Comparison of ENCODE assay signal across 9 cellular contexts in genomic region chr22:32804036-32804435, GRCh38. TPM values are rescaled to one million over a fixed set of nuclear protein-coding genes. Genes with fewer than 3 reads are reported as not detected.
DNase-seq lines count a peak whose midpoint lies in the region; ATAC-seq and TF ChIP-seq lines count a peak whose summit lies in the region.
"Had no signal": no experiment of that assay in that cellular context is flagged by ENCODE, and none has a peak within 500 bp of the region (broad histone marks: within the 10 kb centered on the region; RNA-seq: fewer than 3 reads in every experiment).

No MANE protein-coding gene starts in this region.

- H3K27ac ChIP-seq in PC-9 = peak overlapping the region; percentile 49
- H3K27ac ChIP-seq in mucosa of rectum (ENCODE audit: low read depth in 2 of 2, low read length in 2 of 2) = peak overlapping the region in 1 of 2 donors; percentile 23
- H3K27ac ChIP-seq in upper lobe of left lung = peak overlapping the region; percentile 88 to 92 (median 90)

- H4K20me1 ChIP-seq in PC-9 (ENCODE audit: insufficient read depth) = peaks cover 66% of the 10 kb centered on the region

- BruUV-seq in PC-9 (replicated peaks; lab: Mats Ljungman, UMichigan) = no TSS peak

- no peaks in the 10 kb centered on the region for H3K9me2 ChIP-seq in PC-9 (ENCODE audit: insufficient read depth)

- TF ChIP-seq CTCF in PC-9 (conservative IDR thresholded peaks at IDR 0.05) = no peak
- no peak for TF ChIP-seq CTCF in epithelial cell of esophagus (IDR thresholded peaks at IDR 0.05; ENCODE audit: insufficient read depth, low read depth, low read length, missing control alignments)
- no peak for TF ChIP-seq CTCF in upper lobe of left lung (IDR thresholded peaks at IDR 0.05)

- POLR2A ChIA-PET in PC-9 (lab: Charles Lee; ENCODE audit: unreplicated experiment) = interaction anchor here (0.6 to 0.7 kb wide), 2 partner anchors 43 to 136 kb away, joined by 3 to 7 read pairs; no protein-coding TSS in a partner anchor

- H3K4me1 ChIP-seq in PC-9 (replicated peaks; ENCODE audit: insufficient read depth) (peaks cover 61% of the 10 kb centered on the region), mucosa of rectum (ENCODE audit: control insufficient read depth in 2 of 2, insufficient read depth in 2 of 2, low read length in 2 of 2) (peaks cover 9 to 14% of the 10 kb centered on the region in 2 donors), upper lobe of left lung (peaks cover 15 to 34% (median 25%) of the 10 kb centered on the region in 4 donors)

- peaks cover 57% of the 10 kb centered on the region for H3K36me3 ChIP-seq in PC-9 (ENCODE audit: low read depth)
- H3K36me3 ChIP-seq in mucosa of rectum (ENCODE audit: control insufficient read depth in 2 of 2, insufficient read depth in 2 of 2, low read length in 2 of 2) = no peaks in the 10 kb centered on the region
- H3K36me3 ChIP-seq in upper lobe of left lung = peaks cover 0 to 37% (median 10%) of the 10 kb centered on the region in 4 donors

- WGBS in upper lobe of left lung, 2 donors = 38 to 56% methylated on average over 7 of the region's 7 CpGs

- intact Hi-C loops in PC-9 (cut with micrococcal nuclease; ENCODE audit: unreplicated experiment) (loop anchor here (5.0 kb wide), 1 partner anchor 183 kb away; no protein-coding TSS in a partner anchor), left colon (cut with DNase I, micrococcal nuclease) (no loop called here)

- no peak for TF ChIP-seq EP300 in upper lobe of left lung (IDR thresholded peaks at IDR 0.05)

- H3K27me3 ChIP-seq in PC-9 (ENCODE audit: insufficient read depth, low read depth) = no peaks in the 10 kb centered on the region
- peaks cover 14 to 24% of the 10 kb centered on the region in 2 donors for H3K27me3 ChIP-seq in mucosa of rectum (ENCODE audit: control insufficient read depth in 2 of 2, insufficient read depth in 2 of 2, low read length in 2 of 2)
- H3K27me3 ChIP-seq in upper lobe of left lung = peaks cover 0 to 17% (median 4%) of the 10 kb centered on the region in 4 donors

- H3K79me2 ChIP-seq in PC-9 (ENCODE audit: low read depth) = peaks cover 77% of the 10 kb centered on the region

- TF ChIP-seq POLR2A in upper lobe of left lung (IDR thresholded peaks at IDR 0.05) = no peak

- peaks cover 62% of the 10 kb centered on the region for H3F3A ChIP-seq in PC-9 (ENCODE audit: insufficient read depth, low read depth)

- peak overlapping the region; percentile 97 for H3K4me2 ChIP-seq in PC-9

- H3K4me3 ChIP-seq in PC-9 (peak overlapping the region; percentile 99), epithelial cell of esophagus (ENCODE audit: low read length) (peak overlapping the region; percentile 74), mucosa of rectum (ENCODE audit: low read length in 2 of 2) (peak overlapping the region; percentile 60 to 71), upper lobe of left lung (peak overlapping the region; percentile 49 to 95 (median 85))

- H3K9ac ChIP-seq in mucosa of rectum (ENCODE audit: low read depth in 1 of 2, low read length in 2 of 2) = no peak overlapping the region

- H2AFZ ChIP-seq in PC-9 = no peak overlapping the region

- no peak for DNase-seq in PC-9
- peak; percentile 57 for DNase-seq in epithelial cell of esophagus (ENCODE audit: low read depth)
- DNase-seq in upper lobe of left lung = peak in 1 of 2 donors; percentile 7
- DNase-seq in left colon = no peak
- no peak for DNase-seq in NCI-H128 (lab: John Stamatoyannopoulos, UW; ENCODE audit: unreplicated experiment)
- DNase-seq: NCI-H1417 treated with DMSO at 0.1 percent for 48 hours; stimulated activated CD4-positive, alpha-beta T cell treated with anti-CD3 and anti-CD28 coated beads, Interleukin-2, amount 100 ng/mL, for 48 hours had no signal

- CTCF ChIA-PET in PC-9 (lab: Charles Lee) = no interaction called here

- ATAC-seq in upper lobe of left lung (ENCODE audit: low FRiP score in 2 of 2) = peak in 1 of 2 donors; percentile 38
- no peak for ATAC-seq in HG02759 (IDR thresholded peaks at IDR 0.05; ENCODE audit: unreplicated experiment)
- no peak for ATAC-seq in left colon

- H3K9me3 ChIP-seq in PC-9 (ENCODE audit: insufficient read depth, low read depth) = no peaks in the 10 kb centered on the region
- no peaks in the 10 kb centered on the region for H3K9me3 ChIP-seq in mucosa of rectum (ENCODE audit: control insufficient read depth in 2 of 2, low read length in 2 of 2)
- H3K9me3 ChIP-seq in upper lobe of left lung = no peaks in the 10 kb centered on the region

RNA-seq across cellular contexts. Expression of gene TIMP3, which starts 2.5 kb away (rescaled TPM):
- total RNA-seq in PC-9 (2021) (79.8 and 89.3 TPM in 2 replicates), upper lobe of left lung (100 to 1,000 TPM; 196 to 659 (median 531) TPM), left colon (10 to 100 TPM; 31.5 to 59.3 TPM)
